Comparison of ENCODE assay signal across 9 cellular contexts in the genomic region with DNA sequence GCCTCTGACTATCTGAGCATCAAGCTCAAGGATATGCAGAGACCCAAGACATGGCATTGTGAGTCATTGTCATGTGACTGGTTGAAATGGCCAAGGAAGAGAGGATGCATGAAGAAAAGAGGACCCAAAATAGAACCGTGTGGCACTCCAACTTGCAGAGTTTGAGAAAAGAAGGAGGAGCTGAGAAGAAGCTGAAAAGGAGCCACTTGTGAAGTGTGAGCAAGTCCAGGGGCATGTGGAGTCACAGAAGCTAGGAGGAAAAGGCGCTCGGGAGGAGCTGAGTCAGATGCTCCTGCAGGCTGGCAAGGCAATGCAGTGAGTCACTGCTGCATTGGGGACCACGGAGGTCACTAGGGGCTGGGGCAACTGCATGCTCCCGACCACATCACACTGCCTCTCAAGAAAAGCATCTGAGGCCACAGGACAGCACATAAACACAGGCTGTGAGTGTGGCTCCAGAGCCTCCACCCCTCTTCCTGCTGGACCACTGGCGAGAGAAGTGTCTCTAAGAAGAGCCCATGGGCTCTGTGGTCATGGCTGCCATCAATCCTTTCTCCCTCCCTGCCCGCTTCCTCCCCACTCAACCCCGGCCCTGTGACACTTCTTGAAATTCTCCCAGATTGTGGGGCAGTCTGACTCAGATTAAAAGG.
DNase-seq lines count a peak whose midpoint lies in the region; ATAC-seq lines count a peak whose summit lies in the region.
"Had no signal": no experiment of that assay in that cellular context is flagged by ENCODE, and none has a peak within 500 bp of the region (broad histone marks: within the 10 kb centered on the region; RNA-seq: fewer than 3 reads in every experiment).

No MANE protein-coding gene starts in this region.

- ATAC-seq in HG03378 (IDR thresholded peaks at IDR 0.05; ENCODE audit: unreplicated experiment) = no peak
- ATAC-seq in HG03095 (IDR thresholded peaks at IDR 0.05; ENCODE audit: unreplicated experiment) = no peak

- peak; percentile 57 for DNase-seq in activated CD4-positive, alpha-beta T cell treated with anti-CD3 and anti-CD28 coated beads for 48 hours
- no peak for DNase-seq in activated CD4-positive, alpha-beta T cell treated with anti-CD3 and anti-CD28 coated beads, Interleukin-2, amount 50 U/mL, for 4 hours
- DNase-seq in T1000 (lab: John Stamatoyannopoulos, UW) = peak; percentile 86
- peak; percentile 70 for DNase-seq in fibroblast of the conjunctiva (ENCODE audit: low read depth)
- DNase-seq in stimulated activated CD8-positive, alpha-beta memory T cell treated with anti-CD3 and anti-CD28 coated beads, Interleukin-4, amount 100 ng/mL, for 48 hours = peak; percentile 62
- no peak for DNase-seq in DMS 273 (lab: John Stamatoyannopoulos, UW; ENCODE audit: unreplicated experiment)
- DNase-seq: SHP77 had no signal

Comparison
In these comparisons a context has a peak if more than half of its experiments do, and no peak if none do; other contexts are left out.
1. DNase-seq: peak in activated CD4-positive, alpha-beta T cell treated with anti-CD3 and anti-CD28 coated beads for 48 hours (single experiment), T1000 (single experiment), fibroblast of the conjunctiva (single experiment) and stimulated activated CD8-positive, alpha-beta memory T cell treated with anti-CD3 and anti-CD28 coated beads, Interleukin-4, amount 100 ng/mL, for 48 hours (single experiment); none in activated CD4-positive, alpha-beta T cell treated with anti-CD3 and anti-CD28 coated beads, Interleukin-2, amount 50 U/mL, for 4 hours (0 of 2) and DMS 273 (single experiment).